1 cellular context compared by ENCODE assay signal in genomic region chr1:196393282-196393681, GRCh38.
TF ChIP-seq lines count a peak whose summit lies in the region.

No MANE protein-coding gene starts in this region.

TF ChIP-seq in GM23338, 12 proteins besides CTCF, POLR2A, EP300 and RAD21 (continued from another document):
- TF ChIP-seq REST (IDR thresholded peaks at IDR 0.05; ENCODE audit: unreplicated experiment) = no peak
